Comparison of ENCODE assay signal across 13 cellular contexts in genomic region chr6:36758516-36759176, GRCh38.
DNase-seq lines count a peak whose midpoint lies in the region; ATAC-seq and TF ChIP-seq lines count a peak whose summit lies in the region.
"Had no signal": no experiment of that assay in that cellular context is flagged by ENCODE, and none has a peak within 500 bp of the region (broad histone marks: within the 10 kb centered on the region; RNA-seq: fewer than 3 reads in every experiment).

No MANE protein-coding gene starts in this region.

- DNase-seq in activated T-cell treated with anti-CD3 and anti-CD28 coated beads, Interleukin-2, amount 50 U/mL, for 4 hours, result no peak
- no peak for DNase-seq in activated T-cell treated with anti-CD3 and anti-CD28 coated beads, Interleukin-2, amount 50 U/mL, for 1 hour
- peak; percentile 34 for DNase-seq in NCI-H69 (lab: John Stamatoyannopoulos, UW)
- DNase-seq in endodermal cell, result peak; percentile 72
- peak; percentile 41 for DNase-seq in stomach
- DNase-seq in GDM1 (lab: John Stamatoyannopoulos, UW), result no peak
- no peak for DNase-seq in T-helper 1 cell

- no peaks in the 10 kb centered on the region for H3K27me3 ChIP-seq in endodermal cell (ENCODE audit: control insufficient read depth, insufficient read depth, low read length, poor library complexity, severe bottlenecking)
- H3K27me3 ChIP-seq in stomach, result no peaks in the 10 kb centered on the region
- H3K27me3 ChIP-seq: ascending aorta, SJCRH30 had no signal

- 82 to 88% methylated on average over 13 to 15 of the region's 15 CpGs for WGBS in endodermal cell (ENCODE audit: insufficient coverage in 1 of 2, insufficient read length in 1 of 2), 2 experiments
- 47 to 63% (median 48%) methylated on average over 15 of the region's 15 CpGs for WGBS in stomach, 5 donors

- H3K9me3 Mint-ChIP-seq in activated T-cell treated with anti-CD3 and anti-CD28 coated beads, Interleukin-2, amount 50 U/mL, for 4 hours, result no peaks in the 10 kb centered on the region
- no peaks in the 10 kb centered on the region for H3K9me3 Mint-ChIP-seq in endodermal cell
- H3K9me3 Mint-ChIP-seq: activated T-cell treated with anti-CD3 and anti-CD28 coated beads, Interleukin-2, amount 50 U/mL, for 72 hours; immature natural killer cell had no signal

- intact Hi-C loops in stomach (cut with DNase I; ENCODE audit: low total_unique reads), result loop anchor here (10.0 kb wide), 1 partner anchor 134 kb away; no protein-coding TSS in a partner anchor

- no peak for TF ChIP-seq POLR2A in stomach (IDR thresholded peaks at IDR 0.05)

- H3K4me1 Mint-ChIP-seq in activated T-cell treated with anti-CD3 and anti-CD28 coated beads, Interleukin-2, amount 50 U/mL, for 4 hours (ENCODE audit: low read depth), result peaks cover 53% of the 10 kb centered on the region
- H3K4me1 Mint-ChIP-seq in endodermal cell, result peaks cover 3% of the 10 kb centered on the region

- peak overlapping the region; percentile 29 for H3K4me3 Mint-ChIP-seq in activated T-cell treated with anti-CD3 and anti-CD28 coated beads, Interleukin-2, amount 50 U/mL, for 4 hours
- H3K4me3 Mint-ChIP-seq in endodermal cell, result no peak overlapping the region
- H3K4me3 Mint-ChIP-seq: activated T-cell treated with anti-CD3 and anti-CD28 coated beads, Interleukin-2, amount 50 U/mL, for 72 hours; immature natural killer cell had no signal

- H3K4me3 ChIP-seq in endodermal cell (ENCODE audit: low read length) (no peak overlapping the region), stomach (no peak overlapping the region)
- H3K4me3 ChIP-seq: ascending aorta, psoas muscle, SJCRH30 had no signal

- H3K9me3 ChIP-seq in endodermal cell (ENCODE audit: control insufficient read depth, low read length) (no peaks in the 10 kb centered on the region), stomach (no peaks in the 10 kb centered on the region)
- H3K9me3 ChIP-seq: ascending aorta, psoas muscle, SJCRH30 had no signal

- H3K36me3 Mint-ChIP-seq in activated T-cell treated with anti-CD3 and anti-CD28 coated beads, Interleukin-2, amount 50 U/mL, for 4 hours (ENCODE audit: insufficient read depth), result no peaks in the 10 kb centered on the region
- no peaks in the 10 kb centered on the region for H3K36me3 Mint-ChIP-seq in endodermal cell (ENCODE audit: low read depth)
- H3K36me3 Mint-ChIP-seq: immature natural killer cell had no signal

- no peak overlapping the region for H3K27ac Mint-ChIP-seq in endodermal cell
- H3K27ac Mint-ChIP-seq: activated T-cell treated with anti-CD3 and anti-CD28 coated beads, Interleukin-2, amount 50 U/mL, for 72 hours had no signal

- ATAC-seq in activated T-cell treated with anti-CD3 and anti-CD28 coated beads, Interleukin-2, amount 50 U/mL, for 4 hours, result no peak
- no peak for ATAC-seq in HG03139 (IDR thresholded peaks at IDR 0.05; ENCODE audit: unreplicated experiment)

- no peaks in the 10 kb centered on the region for H3K36me3 ChIP-seq in endodermal cell (ENCODE audit: control insufficient read depth, insufficient read depth, low read length)
- no peaks in the 10 kb centered on the region for H3K36me3 ChIP-seq in stomach
- H3K36me3 ChIP-seq: ascending aorta, SJCRH30 had no signal

- no peak overlapping the region for H3K9ac ChIP-seq in endodermal cell (ENCODE audit: extremely low read depth, low read length, poor library complexity, severe bottlenecking)

- H3K27ac ChIP-seq in endodermal cell (ENCODE audit: low read depth, low read length) (no peak overlapping the region), stomach (no peak overlapping the region)
- H3K27ac ChIP-seq: ascending aorta, psoas muscle, SJCRH30 had no signal

- no peak for TF ChIP-seq EP300 in stomach (IDR thresholded peaks at IDR 0.05)

- no peaks in the 10 kb centered on the region for H3K27me3 Mint-ChIP-seq in activated T-cell treated with anti-CD3 and anti-CD28 coated beads, Interleukin-2, amount 50 U/mL, for 4 hours (ENCODE audit: low read depth)
- H3K27me3 Mint-ChIP-seq in endodermal cell (ENCODE audit: insufficient read depth), result peaks cover 2% of the 10 kb centered on the region

- TF ChIP-seq CTCF in endodermal cell (conservative IDR thresholded peaks at IDR 0.05) (no peak), stomach (IDR thresholded peaks at IDR 0.05) (no peak)

- H3K4me1 ChIP-seq in endodermal cell (ENCODE audit: control insufficient read depth, insufficient read depth, low read length) (no peaks in the 10 kb centered on the region), stomach (peaks cover 0 to 42% (median 25%) of the 10 kb centered on the region in 4 donors)
- H3K4me1 ChIP-seq: ascending aorta had no signal

Comparison
In these comparisons a context has a peak if more than half of its experiments do, and no peak if none do; other contexts are left out.
1. DNase-seq: peak in NCI-H69 (single experiment), endodermal cell (single experiment) and stomach (single experiment); none in activated T-cell treated with anti-CD3 and anti-CD28 coated beads, Interleukin-2, amount 50 U/mL, for 4 hours (single experiment), activated T-cell treated with anti-CD3 and anti-CD28 coated beads, Interleukin-2, amount 50 U/mL, for 1 hour (single experiment), GDM1 (single experiment) and T-helper 1 cell (0 of 5).